9 cellular contexts compared by ENCODE assay signal in genomic region chr1:161068306-161069200, GRCh38. TPM values are rescaled to one million over a fixed set of nuclear protein-coding genes. Genes with fewer than 3 reads are reported as not detected.
DNase-seq lines count a peak whose midpoint lies in the region; ATAC-seq and TF ChIP-seq lines count a peak whose summit lies in the region.
"Had no signal": no experiment of that assay in that cellular context is flagged by ENCODE, and none has a peak within 500 bp of the region (broad histone marks: within the 10 kb centered on the region; RNA-seq: fewer than 3 reads in every experiment).

No MANE protein-coding gene starts in this region.

- H3K27me3 ChIP-seq in BLaER1, result no peaks in the 10 kb centered on the region
- H3K27me3 ChIP-seq in Loucy (ENCODE audit: insufficient read depth, low read length, poor library complexity, severe bottlenecking), result no peaks in the 10 kb centered on the region

- H3K4me3 ChIP-seq in BLaER1 (peak overlapping the region; percentile 81), Loucy (ENCODE audit: low read length, poor library complexity, severe bottlenecking) (peak overlapping the region; percentile 98)

- no peaks in the 10 kb centered on the region for H3K27me3 Mint-ChIP-seq in activated CD8-positive, alpha-beta memory T cell treated with anti-CD3 and anti-CD28 coated beads, Interleukin-2, amount 10 ng/mL, durations not matched to agents 7 days and 5 days

- CTCF ChIA-PET in activated CD8-positive, alpha-beta memory T cell treated with anti-CD3 and anti-CD28 coated beads, Interleukin-2, amount 10 ng/mL, durations not matched to agents 7 days and 5 days (lab: Charles Lee), result interaction anchor here (0.7 to 8.2 kb wide), 11 partner anchors 9 to 78 kb away, joined by 3 to 154 read pairs (median 4); partner anchors contain the start of genes KLHDC9, NECTIN4, TSTD1 and USF1

- H3K79me2 ChIP-seq in Loucy (ENCODE audit: insufficient read depth, low read length), result peaks cover 58% of the 10 kb centered on the region

- peak overlapping the region; percentile 99 for H3K4me3 Mint-ChIP-seq in activated CD8-positive, alpha-beta memory T cell treated with anti-CD3 and anti-CD28 coated beads, Interleukin-2, amount 10 ng/mL, durations not matched to agents 7 days and 5 days

- H3K9me3 ChIP-seq in BLaER1 (no peaks in the 10 kb centered on the region), Loucy (ENCODE audit: insufficient read depth, low read depth, low read length) (no peaks in the 10 kb centered on the region)

- H2AFZ ChIP-seq in Loucy (ENCODE audit: low read length), result no peak overlapping the region

- H3K27ac Mint-ChIP-seq in activated CD8-positive, alpha-beta memory T cell treated with anti-CD3 and anti-CD28 coated beads, Interleukin-2, amount 10 ng/mL, durations not matched to agents 7 days and 5 days, result peak overlapping the region; percentile 100

- H3K9me3 Mint-ChIP-seq in activated CD8-positive, alpha-beta memory T cell treated with anti-CD3 and anti-CD28 coated beads, Interleukin-2, amount 10 ng/mL, durations not matched to agents 7 days and 5 days (ENCODE audit: low read depth), result no peaks in the 10 kb centered on the region

- peak overlapping the region; percentile 96 for H3K27ac ChIP-seq in BLaER1
- H3K27ac ChIP-seq: C4-2B had no signal

- TF ChIP-seq CTCF in Loucy (conservative IDR thresholded peaks at IDR 0.05; ENCODE audit: low read length), result no peak

- H3K36me3 Mint-ChIP-seq in activated CD8-positive, alpha-beta memory T cell treated with anti-CD3 and anti-CD28 coated beads, Interleukin-2, amount 10 ng/mL, durations not matched to agents 7 days and 5 days, result peaks cover 40% of the 10 kb centered on the region

- H3K4me2 ChIP-seq in BLaER1 (peak overlapping the region; percentile 100), Loucy (ENCODE audit: low read depth, low read length, poor library complexity, severe bottlenecking) (peak overlapping the region; percentile 99)

- H3K36me3 ChIP-seq in BLaER1 (peaks cover 24% of the 10 kb centered on the region), Loucy (ENCODE audit: insufficient read depth, low read length) (no peaks in the 10 kb centered on the region)

- intact Hi-C loops in cardiac septum (cut with DNase I), result no loop called here

- peak; percentile 93 for DNase-seq in activated CD8-positive, alpha-beta memory T cell treated with anti-CD3 and anti-CD28 coated beads, Interleukin-2, amount 10 ng/mL, durations not matched to agents 7 days and 5 days
- DNase-seq in cardiac septum (ENCODE audit: low spot score), result peak; percentile 89
- DNase-seq in stimulated activated CD4-positive, alpha-beta T cell treated with anti-CD3 and anti-CD28 coated beads, Interleukin-1b, Interleukin-23, amount 100 ng/mL, for 1 hour (ENCODE audit: low read depth in 2 of 2), result peak; percentile 54 to 55
- DNase-seq in hepatic stellate cell (ENCODE audit: low spot score), result no peak
- no peak for DNase-seq in T1000 (lab: John Stamatoyannopoulos, UW)

- no peaks in the 10 kb centered on the region for H3K9me2 ChIP-seq in Loucy (replicated peaks; ENCODE audit: low read depth, low read length)

- H3K9ac ChIP-seq in BLaER1, result peak overlapping the region; percentile 92
- H3K9ac ChIP-seq in Loucy (ENCODE audit: low read depth, low read length, poor library complexity, severe bottlenecking), result peak overlapping the region; percentile 99

- H4K20me1 ChIP-seq in BLaER1, result peaks cover 38% of the 10 kb centered on the region
- peaks cover 39% of the 10 kb centered on the region for H4K20me1 ChIP-seq in Loucy (ENCODE audit: insufficient read depth, low read length, poor library complexity, severe bottlenecking)

- H3F3A ChIP-seq in Loucy (ENCODE audit: low read depth), result 0 out of 2 replicates have a peak, but pooled peaks cover 3% of the 10 kb centered on the region

- H3K4me1 ChIP-seq in BLaER1 (peaks cover 61% of the 10 kb centered on the region), Loucy (ENCODE audit: insufficient read depth, low read length, poor library complexity, severe bottlenecking) (peaks cover 64% of the 10 kb centered on the region)

- peaks cover 68% of the 10 kb centered on the region for H3K4me1 Mint-ChIP-seq in activated CD8-positive, alpha-beta memory T cell treated with anti-CD3 and anti-CD28 coated beads, Interleukin-2, amount 10 ng/mL, durations not matched to agents 7 days and 5 days

- ATAC-seq in GM21367 (IDR thresholded peaks at IDR 0.05; ENCODE audit: unreplicated experiment), result peak; percentile 45
- peak; percentile 73 for ATAC-seq in activated CD8-positive, alpha-beta memory T cell treated with anti-CD3 and anti-CD28 coated beads, Interleukin-2, amount 10 ng/mL, durations not matched to agents 7 days and 5 days

RNA-seq across cellular contexts. Expression of gene ARHGAP30, which starts 1.1 kb away (rescaled TPM):
- total RNA-seq in activated CD8-positive, alpha-beta memory T cell treated with anti-CD3 and anti-CD28 coated beads, Interleukin-2, amount 10 ng/mL, durations not matched to agents 7 days and 5 days, result 100 to 1,000 TPM; 260 to 273 TPM
- total RNA-seq in cardiac septum, result 2.6 TPM

RNA-seq across cellular contexts. Expression of gene NECTIN4, which starts 20.8 kb away (rescaled TPM):
- under 1 TPM; 0.12 TPM for total RNA-seq in activated CD8-positive, alpha-beta memory T cell treated with anti-CD3 and anti-CD28 coated beads, Interleukin-2, amount 10 ng/mL, durations not matched to agents 7 days and 5 days
- total RNA-seq in cardiac septum, result not detected

RNA-seq across cellular contexts. Expression of gene USF1, which starts 22.8 kb away (rescaled TPM):
- total RNA-seq in activated CD8-positive, alpha-beta memory T cell treated with anti-CD3 and anti-CD28 coated beads, Interleukin-2, amount 10 ng/mL, durations not matched to agents 7 days and 5 days, result 10 to 100 TPM; 75.4 to 90.1 TPM
- 29.2 TPM for total RNA-seq in cardiac septum

RNA-seq across cellular contexts. Expression of gene KLHDC9, which starts 29.6 kb away (rescaled TPM):
- under 1 TPM; 0.52 to 0.85 TPM for total RNA-seq in activated CD8-positive, alpha-beta memory T cell treated with anti-CD3 and anti-CD28 coated beads, Interleukin-2, amount 10 ng/mL, durations not matched to agents 7 days and 5 days
- total RNA-seq in cardiac septum, result 10.7 TPM

RNA-seq across cellular contexts. Expression of gene TSTD1, which starts 29.8 kb away (rescaled TPM):
- total RNA-seq in activated CD8-positive, alpha-beta memory T cell treated with anti-CD3 and anti-CD28 coated beads, Interleukin-2, amount 10 ng/mL, durations not matched to agents 7 days and 5 days, result 10 to 100 TPM; 62.8 TPM
- 12.0 TPM for total RNA-seq in cardiac septum

Comparison
In these comparisons a context has a peak if more than half of its experiments do, and no peak if none do; other contexts are left out.
1. DNase-seq: peak in activated CD8-positive, alpha-beta memory T cell treated with anti-CD3 and anti-CD28 coated beads, Interleukin-2, amount 10 ng/mL, durations not matched to agents 7 days and 5 days (single experiment), cardiac septum (single experiment) and stimulated activated CD4-positive, alpha-beta T cell treated with anti-CD3 and anti-CD28 coated beads, Interleukin-1b, Interleukin-23, amount 100 ng/mL, for 1 hour (2 of 2); none in hepatic stellate cell (single experiment) and T1000 (single experiment).
2. RNA of gene ARHGAP30, which starts 1.1 kb away (total RNA-seq): 260 to 273 TPM in activated CD8-positive, alpha-beta memory T cell treated with anti-CD3 and anti-CD28 coated beads, Interleukin-2, amount 10 ng/mL, durations not matched to agents 7 days and 5 days; 2.6 TPM in cardiac septum (single experiment); every median in the first group is over 10 times any median in the second.